Comparison of ENCODE assay signal across 1 cellular context in genomic region chr7:87875151-87876039, GRCh38.
TF ChIP-seq lines count a peak whose summit lies in the region.

No MANE protein-coding gene starts in this region.

TF ChIP-seq in IMR-90, 13 proteins besides CTCF, POLR2A, EP300 and RAD21:
- TF ChIP-seq ELK1 (IDR thresholded peaks at IDR 0.05; ENCODE audit: borderline replicate concordance, low read depth, low read length) (no peak), RCOR1 (IDR thresholded peaks at IDR 0.05; ENCODE audit: insufficient replicate concordance, low read length) (no peak), BHLHE40 (IDR thresholded peaks at IDR 0.05; ENCODE audit: low read depth, low read length) (no peak), MAFK (IDR thresholded peaks at IDR 0.05; ENCODE audit: low read depth, low read length) (no peak)
